8 cellular contexts compared by ENCODE assay signal in the genomic region with DNA sequence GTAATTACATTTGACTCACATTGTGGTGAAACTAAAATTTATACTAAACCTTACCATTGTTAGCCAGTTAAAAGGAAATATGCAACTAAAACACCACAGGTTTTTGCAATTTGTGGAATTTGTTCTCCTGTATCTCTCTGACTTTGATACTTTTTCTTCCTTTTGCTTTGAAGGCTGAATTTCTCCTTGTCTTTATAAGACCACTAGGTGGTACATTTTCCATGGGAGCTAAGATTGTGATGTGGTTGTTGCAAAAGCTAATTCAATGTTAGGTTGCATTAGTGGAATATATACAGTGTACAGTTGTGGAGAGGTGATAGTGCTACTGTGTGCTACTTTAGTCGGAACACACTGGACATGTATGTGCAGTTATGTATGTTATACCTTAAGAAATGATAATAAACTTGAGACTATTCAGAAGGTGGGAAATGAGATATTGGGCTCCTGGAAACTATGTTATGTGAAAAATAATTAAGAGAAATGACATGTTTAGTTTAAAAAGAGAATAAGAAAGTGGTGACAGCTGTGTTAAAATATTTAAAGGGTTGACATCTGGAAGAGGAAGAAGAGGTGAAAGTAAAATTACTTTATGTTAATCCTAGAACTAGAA.
A peak's percentile ranks its signal among the peaks of the same experiment; 100 is the strongest.
DNase-seq lines count a peak whose midpoint lies in the region; ATAC-seq, FAIRE-seq and TF ChIP-seq lines count a peak whose summit lies in the region.

No MANE protein-coding gene starts in this region.

- H3K4me1 Mint-ChIP-seq in activated CD8-positive, alpha-beta memory T cell treated with anti-CD3 and anti-CD28 coated beads, Interleukin-2, amount 10 ng/mL, durations not matched to agents 7 days and 5 days = peaks cover 9% of the 10 kb centered on the region

- DNase-seq in activated CD8-positive, alpha-beta memory T cell treated with anti-CD3 and anti-CD28 coated beads, Interleukin-2, amount 10 ng/mL, durations not matched to agents 7 days and 5 days = no peak
- no peak for DNase-seq in activated CD8-positive, alpha-beta memory T cell treated with anti-CD3 and anti-CD28 coated beads for 24 hours
- peak; percentile 11 to 31 for DNase-seq in NOMO-1 (lab: John Stamatoyannopoulos, UW; ENCODE audit: unreplicated experiment in 2 of 2)
- peak; percentile 12 for DNase-seq in epithelial cell of proximal tubule (ENCODE audit: low read depth)
- DNase-seq in psoas muscle = no peak
- no peak for DNase-seq in GM12892 (ENCODE audit: insufficient read length)
- no peak for DNase-seq in COR-L47 (lab: John Stamatoyannopoulos, UW)

- TF ChIP-seq CTCF in epithelial cell of proximal tubule (conservative IDR thresholded peaks at IDR 0.05; ENCODE audit: low read depth, low read length) (peak; percentile 73), psoas muscle (IDR thresholded peaks at IDR 0.05) (peak; percentile 57)

- no peak for FAIRE-seq in GM12892 (lab: Jason Lieb, UNC)

- CTCF ChIA-PET in activated CD8-positive, alpha-beta memory T cell treated with anti-CD3 and anti-CD28 coated beads, Interleukin-2, amount 10 ng/mL, durations not matched to agents 7 days and 5 days (lab: Charles Lee) = interaction anchor here (0.6 to 2.9 kb wide), 18 partner anchors 9 to 260 kb away, joined by 3 to 13 read pairs (median 4); no protein-coding TSS in a partner anchor

- H3K4me3 Mint-ChIP-seq in activated CD8-positive, alpha-beta memory T cell treated with anti-CD3 and anti-CD28 coated beads, Interleukin-2, amount 10 ng/mL, durations not matched to agents 7 days and 5 days = no peak overlapping the region

- no peaks in the 10 kb centered on the region for H3K36me3 ChIP-seq in psoas muscle (ENCODE audit: insufficient read depth in 1 of 2, low read depth in 1 of 2)

- no peak overlapping the region for H3K27ac Mint-ChIP-seq in activated CD8-positive, alpha-beta memory T cell treated with anti-CD3 and anti-CD28 coated beads, Interleukin-2, amount 10 ng/mL, durations not matched to agents 7 days and 5 days

- peaks cover 7% of the 10 kb centered on the region for H3K9me3 ChIP-seq in psoas muscle

- no peaks in the 10 kb centered on the region for H3K9me3 Mint-ChIP-seq in activated CD8-positive, alpha-beta memory T cell treated with anti-CD3 and anti-CD28 coated beads, Interleukin-2, amount 10 ng/mL, durations not matched to agents 7 days and 5 days (ENCODE audit: low read depth)

- WGBS in psoas muscle, 3 donors = 42 to 43% (median 43%) methylated on average over 1 of the region's 1 CpG

- H3K27me3 ChIP-seq in psoas muscle (ENCODE audit: insufficient read depth in 3 of 3, low read length in 2 of 3) = peaks cover 0 to 2% (median 0%) of the 10 kb centered on the region in 3 donors

- ATAC-seq in activated CD8-positive, alpha-beta memory T cell treated with anti-CD3 and anti-CD28 coated beads, Interleukin-2, amount 10 ng/mL, durations not matched to agents 7 days and 5 days = peak; percentile 51
- ATAC-seq in psoas muscle = peak in 1 of 4 donors; percentile 46
- ATAC-seq in GM21717 (IDR thresholded peaks at IDR 0.05; ENCODE audit: unreplicated experiment) = no peak

- no peaks in the 10 kb centered on the region for H3K4me1 ChIP-seq in psoas muscle

- no peaks in the 10 kb centered on the region for H3K36me3 Mint-ChIP-seq in activated CD8-positive, alpha-beta memory T cell treated with anti-CD3 and anti-CD28 coated beads, Interleukin-2, amount 10 ng/mL, durations not matched to agents 7 days and 5 days

- no peak overlapping the region for H3K27ac ChIP-seq in psoas muscle

- TF ChIP-seq POLR2A in GM12892 (IDR thresholded peaks at IDR 0.05; ENCODE audit: low read depth, low read length) = no peak

- intact Hi-C loops in psoas muscle (cut with DNase I) = loop anchor here (1.0 to 10.0 kb wide), 4 partner anchors 79 to 259 kb away; no protein-coding TSS in a partner anchor

- H3K4me3 ChIP-seq in epithelial cell of proximal tubule (ENCODE audit: low read depth, low read length) = no peak overlapping the region
- no peak overlapping the region for H3K4me3 ChIP-seq in psoas muscle

- H3K27me3 Mint-ChIP-seq in activated CD8-positive, alpha-beta memory T cell treated with anti-CD3 and anti-CD28 coated beads, Interleukin-2, amount 10 ng/mL, durations not matched to agents 7 days and 5 days = peaks cover 2% of the 10 kb centered on the region

Comparison
In these comparisons a context has a peak if more than half of its experiments do, and no peak if none do; other contexts are left out.
1. DNase-seq: peak in NOMO-1 (2 of 2) and epithelial cell of proximal tubule (single experiment); none in activated CD8-positive, alpha-beta memory T cell treated with anti-CD3 and anti-CD28 coated beads, Interleukin-2, amount 10 ng/mL, durations not matched to agents 7 days and 5 days (single experiment), activated CD8-positive, alpha-beta memory T cell treated with anti-CD3 and anti-CD28 coated beads for 24 hours (single experiment), psoas muscle (0 of 2), GM12892 (single experiment) and COR-L47 (single experiment).